16 cellular contexts compared by ENCODE assay signal in genomic region chr3:143166376-143166775, GRCh38. TPM values are rescaled to one million over a fixed set of nuclear protein-coding genes. Genes with fewer than 3 reads are reported as not detected.
DNase-seq lines count a peak whose midpoint lies in the region; ATAC-seq, FAIRE-seq and TF ChIP-seq lines count a peak whose summit lies in the region.
"Had no signal": no experiment of that assay in that cellular context is flagged by ENCODE, and none has a peak within 500 bp of the region (broad histone marks: within the 10 kb centered on the region; RNA-seq: fewer than 3 reads in every experiment).

No MANE protein-coding gene starts in this region.

- peak overlapping the region; percentile 59 for H3K27ac ChIP-seq in smooth muscle cell (ENCODE audit: low read depth)

- no peaks in the 10 kb centered on the region for H3K36me3 ChIP-seq in smooth muscle cell (ENCODE audit: low read depth)

- H3K36me3 Mint-ChIP-seq in activated CD8-positive, alpha-beta T cell treated with anti-CD3 and anti-CD28 coated beads for 36 hours (ENCODE audit: low read depth) = peaks cover 2% of the 10 kb centered on the region
- H3K36me3 Mint-ChIP-seq in activated CD8-positive, alpha-beta T cell treated with anti-CD3 and anti-CD28 coated beads, Interleukin-2, amount 10 ng/mL, durations not matched to agents 7 days and 5 days (ENCODE audit: low read depth) = peaks cover 6% of the 10 kb centered on the region
- H3K36me3 Mint-ChIP-seq in dendritic cell treated with granulocyte-macrophage colony-stimulating factor and Interleukin-4, amounts not matched to agents 40 ng/mL and 50 ng/mL, for 4 days (ENCODE audit: low read depth) = no peaks in the 10 kb centered on the region

- no peak overlapping the region for H2AFZ ChIP-seq in smooth muscle cell (ENCODE audit: low read depth)

- H3K79me2 ChIP-seq in smooth muscle cell (ENCODE audit: low read depth) = no peaks in the 10 kb centered on the region

- H4K20me1 ChIP-seq in smooth muscle cell (ENCODE audit: low read depth) = no peaks in the 10 kb centered on the region

- peaks cover 11% of the 10 kb centered on the region for H3F3A ChIP-seq in smooth muscle cell (ENCODE audit: low read depth)

- H3K9me3 ChIP-seq in smooth muscle cell (replicated peaks; ENCODE audit: low read depth) = no peaks in the 10 kb centered on the region

- no peak for TF ChIP-seq CTCF in activated CD8-positive, alpha-beta T cell treated with anti-CD3 and anti-CD28 coated beads for 36 hours (IDR thresholded peaks at IDR 0.05)
- no peak for TF ChIP-seq CTCF in smooth muscle cell (IDR thresholded peaks at IDR 0.05; ENCODE audit: borderline replicate concordance, insufficient read depth, poor library complexity, severe bottlenecking)

- peak overlapping the region; percentile 46 for H3K4me2 ChIP-seq in smooth muscle cell

- peaks cover 2% of the 10 kb centered on the region for H3K9me3 Mint-ChIP-seq in activated CD8-positive, alpha-beta T cell treated with anti-CD3 and anti-CD28 coated beads for 36 hours
- H3K9me3 Mint-ChIP-seq in activated CD8-positive, alpha-beta T cell treated with anti-CD3 and anti-CD28 coated beads, Interleukin-2, amount 10 ng/mL, durations not matched to agents 7 days and 5 days (ENCODE audit: insufficient read depth) = no peaks in the 10 kb centered on the region
- no peaks in the 10 kb centered on the region for H3K9me3 Mint-ChIP-seq in dendritic cell treated with granulocyte-macrophage colony-stimulating factor and Interleukin-4, amounts not matched to agents 40 ng/mL and 50 ng/mL, for 4 days

- H3K4me3 ChIP-seq in smooth muscle cell = no peak overlapping the region

- intact Hi-C loops in activated CD8-positive, alpha-beta T cell treated with anti-CD3 and anti-CD28 coated beads for 36 hours (cut with micrococcal nuclease) = no loop called here
- intact Hi-C loops in dendritic cell treated with granulocyte-macrophage colony-stimulating factor and Interleukin-4, amounts not matched to agents 40 ng/mL and 50 ng/mL, for 4 days (cut with micrococcal nuclease) = no loop called here

- POLR2A ChIA-PET in activated CD8-positive, alpha-beta T cell treated with anti-CD3 and anti-CD28 coated beads for 36 hours (lab: Charles Lee) = interaction anchor here (0.7 to 1.2 kb wide), 3 partner anchors 25 to 602 kb away, joined by 3 to 5 read pairs (median 3); no protein-coding TSS in a partner anchor
- POLR2A ChIA-PET in activated CD8-positive, alpha-beta T cell treated with anti-CD3 and anti-CD28 coated beads, Interleukin-2, amount 10 ng/mL, durations not matched to agents 7 days and 5 days (lab: Charles Lee) = interaction anchor here (0.6 kb wide), 1 partner anchor 167 kb away, joined by 7 read pairs; no protein-coding TSS in a partner anchor

- ATAC-seq in activated CD8-positive, alpha-beta T cell treated with anti-CD3 and anti-CD28 coated beads for 36 hours = no peak
- ATAC-seq in activated CD8-positive, alpha-beta T cell treated with anti-CD3 and anti-CD28 coated beads, Interleukin-2, amount 10 ng/mL, durations not matched to agents 7 days and 5 days = no peak

- 72% methylated on average over 3 of the region's 3 CpGs for WGBS in smooth muscle cell (ENCODE audit: low lambda C conversion rate)

- CTCF ChIA-PET in activated CD8-positive, alpha-beta T cell treated with anti-CD3 and anti-CD28 coated beads for 36 hours (lab: Charles Lee) = interaction anchor here (1.3 to 3.3 kb wide), 2 partner anchors 8 to 45 kb away, joined by 3 to 13 read pairs; no protein-coding TSS in a partner anchor
- CTCF ChIA-PET in activated CD8-positive, alpha-beta T cell treated with anti-CD3 and anti-CD28 coated beads, Interleukin-2, amount 10 ng/mL, durations not matched to agents 7 days and 5 days (lab: Charles Lee) = interaction anchor here (0.9 to 3.6 kb wide), 5 partner anchors 9 to 133 kb away, joined by 3 to 19 read pairs (median 4); no protein-coding TSS in a partner anchor

- FAIRE-seq in frontal cortex (lab: Jason Lieb, UNC) = no peak
- FAIRE-seq: A204.1 had no signal

- peak overlapping the region; percentile 63 for H3K27ac Mint-ChIP-seq in activated CD8-positive, alpha-beta T cell treated with anti-CD3 and anti-CD28 coated beads for 36 hours
- H3K27ac Mint-ChIP-seq in activated CD8-positive, alpha-beta T cell treated with anti-CD3 and anti-CD28 coated beads, Interleukin-2, amount 10 ng/mL, durations not matched to agents 7 days and 5 days = no peak overlapping the region
- peak overlapping the region; percentile 52 for H3K27ac Mint-ChIP-seq in dendritic cell treated with granulocyte-macrophage colony-stimulating factor and Interleukin-4, amounts not matched to agents 40 ng/mL and 50 ng/mL, for 4 days

- peaks cover 8% of the 10 kb centered on the region for H3K4me1 ChIP-seq in smooth muscle cell (ENCODE audit: low read depth)

- no peak overlapping the region for H3K9ac ChIP-seq in smooth muscle cell (ENCODE audit: low read depth)

- no peak for DNase-seq in activated CD8-positive, alpha-beta T cell treated with anti-CD3 and anti-CD28 coated beads for 36 hours
- DNase-seq in activated CD8-positive, alpha-beta T cell treated with anti-CD3 and anti-CD28 coated beads, Interleukin-2, amount 10 ng/mL, durations not matched to agents 7 days and 5 days = no peak
- peak; percentile 40 for DNase-seq in M059J (ENCODE audit: low read depth)
- DNase-seq in smooth muscle cell (lab: John Stamatoyannopoulos, UW; ENCODE audit: unreplicated experiment) = no peak
- DNase-seq in NCI-H1092 (lab: John Stamatoyannopoulos, UW) = no peak
- DNase-seq in NCI-H2196 treated with DMSO at 0.1 percent for 48 hours (lab: John Stamatoyannopoulos, UW; ENCODE audit: unreplicated experiment) = no peak
- no peak for DNase-seq in frontal cortex (ENCODE audit: low spot score in 2 of 2)
- DNase-seq: DMS53, GOT3, NCI-H1105, NCI-H1694 treated with DMSO at 0.1 percent for 48 hours, NCI-H2171, NCI-H82, SHP77 had no signal

- no peaks in the 10 kb centered on the region for H3K27me3 Mint-ChIP-seq in activated CD8-positive, alpha-beta T cell treated with anti-CD3 and anti-CD28 coated beads for 36 hours
- no peaks in the 10 kb centered on the region for H3K27me3 Mint-ChIP-seq in activated CD8-positive, alpha-beta T cell treated with anti-CD3 and anti-CD28 coated beads, Interleukin-2, amount 10 ng/mL, durations not matched to agents 7 days and 5 days (ENCODE audit: low read depth)
- peaks cover 1% of the 10 kb centered on the region for H3K27me3 Mint-ChIP-seq in dendritic cell treated with granulocyte-macrophage colony-stimulating factor and Interleukin-4, amounts not matched to agents 40 ng/mL and 50 ng/mL, for 4 days

- peaks cover 81% of the 10 kb centered on the region for H3K4me1 Mint-ChIP-seq in activated CD8-positive, alpha-beta T cell treated with anti-CD3 and anti-CD28 coated beads for 36 hours (ENCODE audit: low read depth)
- peaks cover 61% of the 10 kb centered on the region for H3K4me1 Mint-ChIP-seq in activated CD8-positive, alpha-beta T cell treated with anti-CD3 and anti-CD28 coated beads, Interleukin-2, amount 10 ng/mL, durations not matched to agents 7 days and 5 days (ENCODE audit: low read depth)
- H3K4me1 Mint-ChIP-seq in dendritic cell treated with granulocyte-macrophage colony-stimulating factor and Interleukin-4, amounts not matched to agents 40 ng/mL and 50 ng/mL, for 4 days (ENCODE audit: low read depth) = peaks cover 71% of the 10 kb centered on the region

- H3K4me3 Mint-ChIP-seq in activated CD8-positive, alpha-beta T cell treated with anti-CD3 and anti-CD28 coated beads for 36 hours = no peak overlapping the region
- H3K4me3 Mint-ChIP-seq in activated CD8-positive, alpha-beta T cell treated with anti-CD3 and anti-CD28 coated beads, Interleukin-2, amount 10 ng/mL, durations not matched to agents 7 days and 5 days = no peak overlapping the region
- no peak overlapping the region for H3K4me3 Mint-ChIP-seq in dendritic cell treated with granulocyte-macrophage colony-stimulating factor and Interleukin-4, amounts not matched to agents 40 ng/mL and 50 ng/mL, for 4 days

- H3K27me3 ChIP-seq in smooth muscle cell (ENCODE audit: low read depth) = no peaks in the 10 kb centered on the region

RNA-seq across cellular contexts. Expression of gene CHST2, which starts 46.8 kb away (rescaled TPM):
- total RNA-seq in activated CD8-positive, alpha-beta T cell treated with anti-CD3 and anti-CD28 coated beads for 36 hours = 1 to 10 TPM; 6.0 to 6.9 TPM
- total RNA-seq in activated CD8-positive, alpha-beta T cell treated with anti-CD3 and anti-CD28 coated beads, Interleukin-2, amount 10 ng/mL, durations not matched to agents 7 days and 5 days = 1 to 10 TPM; 2.3 to 2.4 TPM
- total RNA-seq in M059J (2014; rRNA removed; shearing (Covaris generic)) = 2.8 and 3.4 TPM in 2 replicates
- total RNA-seq in smooth muscle cell (14.5 and 16.0 TPM in 2 replicates), frontal cortex (44.4 TPM)
- polyA plus RNA-seq in smooth muscle cell = 10.4 and 12.6 TPM in 2 replicates
